8 cellular contexts compared by ENCODE assay signal in the genomic region with DNA sequence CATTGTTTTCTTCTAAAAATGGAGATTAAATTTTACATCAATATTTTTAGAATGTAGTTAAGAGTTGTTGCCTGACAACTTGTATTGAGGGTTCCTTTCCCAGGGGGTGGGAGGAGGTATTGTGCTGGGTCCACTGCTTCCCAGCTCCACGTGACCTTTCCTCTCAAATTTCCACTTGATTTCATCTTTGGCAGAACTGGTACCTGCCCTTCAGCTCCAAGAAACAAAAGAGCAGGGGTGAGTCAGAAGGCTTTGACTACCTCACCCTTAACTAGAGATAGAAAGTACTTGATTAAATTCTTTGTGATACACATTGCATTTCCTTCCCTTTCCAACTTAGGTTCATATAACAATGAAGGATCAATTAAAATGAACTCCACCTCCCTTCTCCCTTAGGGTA.
DNase-seq lines count a peak whose midpoint lies in the region; ATAC-seq lines count a peak whose summit lies in the region.

No MANE protein-coding gene starts in this region.

- peaks cover 25 to 33% of the 10 kb centered on the region in 2 donors for H3K4me1 ChIP-seq in mucosa of rectum (ENCODE audit: control insufficient read depth in 2 of 2, insufficient read depth in 2 of 2, low read length in 2 of 2)

- H3K9ac ChIP-seq in mucosa of rectum (ENCODE audit: low read depth in 1 of 2, low read length in 2 of 2), result peak overlapping the region in 1 of 2 donors; percentile 64

- no peak for ATAC-seq in GM19324 (IDR thresholded peaks at IDR 0.05; ENCODE audit: low FRiP score, unreplicated experiment)
- ATAC-seq in HG02884 (IDR thresholded peaks at IDR 0.05; ENCODE audit: unreplicated experiment), result no peak
- no peak for ATAC-seq in GM18870 (IDR thresholded peaks at IDR 0.05; ENCODE audit: unreplicated experiment)

- H3K36me3 ChIP-seq in mucosa of rectum (ENCODE audit: control insufficient read depth in 2 of 2, insufficient read depth in 2 of 2, low read length in 2 of 2), result peaks cover 2 to 4% of the 10 kb centered on the region in 2 donors

- no peaks in the 10 kb centered on the region for H3K9me3 ChIP-seq in mucosa of rectum (ENCODE audit: control insufficient read depth in 2 of 2, low read length in 2 of 2)

- peak overlapping the region; percentile 71 to 72 for H3K4me3 ChIP-seq in mucosa of rectum (ENCODE audit: low read length in 2 of 2)

- no peak overlapping the region for H3K27ac ChIP-seq in mucosa of rectum (ENCODE audit: low read depth in 2 of 2, low read length in 2 of 2)

- DNase-seq in AG20443 (ENCODE audit: low spot score) (peak; percentile 34), NCI-H1092 treated with DMSO at 0.1 percent for 48 hours (lab: John Stamatoyannopoulos, UW) (peak; percentile 42), dedifferentiated amniotic fluid mesenchymal stem cell (ENCODE audit: extremely low spot score) (peak; percentile 63)
- no peak for DNase-seq in stimulated activated CD4-positive, alpha-beta T cell treated with anti-CD3 and anti-CD28 coated beads, Interleukin-4, amount 100 ng/mL, for 4 hours

- H3K27me3 ChIP-seq in mucosa of rectum (ENCODE audit: control insufficient read depth in 2 of 2, insufficient read depth in 2 of 2, low read length in 2 of 2), result no peaks in the 10 kb centered on the region

Comparison
In these comparisons a context has a peak if more than half of its experiments do, and no peak if none do; other contexts are left out.
1. DNase-seq: peak in AG20443 (single experiment), NCI-H1092 treated with DMSO at 0.1 percent for 48 hours (single experiment) and dedifferentiated amniotic fluid mesenchymal stem cell (single experiment); none in stimulated activated CD4-positive, alpha-beta T cell treated with anti-CD3 and anti-CD28 coated beads, Interleukin-4, amount 100 ng/mL, for 4 hours (0 of 2).